In the genomic region with DNA sequence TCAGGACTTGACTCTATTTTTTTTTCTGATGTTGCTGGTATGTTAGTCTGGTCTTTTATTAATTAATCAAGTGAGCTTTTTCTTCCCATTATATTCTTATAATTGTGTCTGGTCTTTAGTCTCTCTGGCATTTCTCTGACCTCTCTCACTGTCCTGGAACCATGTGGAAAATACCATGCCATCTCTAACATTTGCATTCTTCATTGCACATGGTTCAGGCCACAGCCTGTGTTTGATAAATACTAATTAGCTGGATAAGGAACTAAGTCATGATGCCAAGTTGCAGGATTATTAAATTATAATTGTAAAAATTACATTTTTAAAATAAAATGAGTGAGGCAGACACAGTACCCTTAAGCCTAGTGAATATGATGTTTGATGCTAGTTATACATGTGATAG, we compare ENCODE assay signal across 36 cellular contexts.
"Had no signal": no experiment of that assay in that cellular context is flagged by ENCODE, and none has a peak within 500 bp of the region (broad histone marks: within the 10 kb centered on the region; RNA-seq: fewer than 3 reads in every experiment).

No MANE protein-coding gene starts in this region.

- DNase-seq: activated CD4-positive, alpha-beta memory T cell treated with anti-CD3 and anti-CD28 coated beads, Interleukin-2, amount 10 ng/mL, durations not matched to agents 7 days and 5 days; activated CD4-positive, alpha-beta T cell treated with anti-CD3 and anti-CD28 coated beads for 1 hour; activated CD4-positive, alpha-beta T cell treated with anti-CD3 and anti-CD28 coated beads for 36 hours; activated CD4-positive, alpha-beta T cell treated with anti-CD3 and anti-CD28 coated beads for 48 hours; activated CD4-positive, alpha-beta T cell treated with anti-CD3 and anti-CD28 coated beads, Interleukin-2, amount 10 ng/mL, durations not matched to agents 7 days and 5 days; activated CD4-positive, alpha-beta T cell treated with anti-CD3 and anti-CD28 coated beads, Interleukin-2, amount 50 U/mL, for 48 hours; activated CD4-positive, CD25-positive, alpha-beta regulatory T cell; activated CD8-positive, alpha-beta memory T cell treated with anti-CD3 and anti-CD28 coated beads for 24 hours; activated CD8-positive, alpha-beta memory T cell treated with anti-CD3 and anti-CD28 coated beads, Interleukin-2, amount 10 ng/mL, durations not matched to agents 7 days and 5 days; activated CD8-positive, alpha-beta memory T cell treated with anti-CD3 and anti-CD28 coated beads, Interleukin-2, amount 50 U/mL, for 48 hours; activated CD8-positive, alpha-beta T cell treated with anti-CD3 and anti-CD28 coated beads, Interleukin-2, amount 10 ng/mL, durations not matched to agents 7 days and 5 days; activated effector memory CD4-positive, alpha-beta T cell treated with Interleukin-2 at 50 U/mL for 16 hours; activated gamma-delta T cell; activated naive CD4-positive, alpha-beta T cell treated with anti-CD3 and anti-CD28 coated beads, Interleukin-2, amount 10 ng/mL, durations not matched to agents 7 days and 5 days; activated naive CD4-positive, alpha-beta T cell treated with Interleukin-2 at 50 U/mL for 16 hours; activated naive CD8-positive, alpha-beta T cell treated with anti-CD3 and anti-CD28 coated beads, Interleukin-2, amount 10 ng/mL, durations not matched to agents 7 days and 5 days; activated naive CD8-positive, alpha-beta T cell treated with anti-CD3 and anti-CD28 coated beads, Interleukin-2, amount 50 U/mL, for 24 hours; activated T-cell treated with anti-CD3 and anti-CD28 coated beads, Interleukin-2, amount 50 U/mL, for 24 hours; activated T-cell treated with anti-CD3 and anti-CD28 coated beads, Interleukin-2, amount 50 U/mL, for 48 hours; amygdala; anterior cingulate cortex; caudate nucleus; cerebellar nuclear complex; T-helper 2 cell; T-helper 9 cell had no signal

- H3K9me3 ChIP-seq: ascending aorta had no signal

- H3K36me3 ChIP-seq: ascending aorta, cardiac muscle cell had no signal

- H3K4me3 ChIP-seq: ascending aorta, cardiac muscle cell had no signal

- H3K27ac ChIP-seq: ascending aorta, cardiac muscle cell, VCaP had no signal

- ATAC-seq: activated CD4-positive, alpha-beta T cell treated with anti-CD3 and anti-CD28 coated beads for 36 hours; activated CD4-positive, CD25-positive, alpha-beta regulatory T cell treated with anti-CD3 and anti-CD28 coated beads, Interleukin-2, amount 50 U/mL, for 24 hours; activated CD8-positive, alpha-beta memory T cell treated with anti-CD3 and anti-CD28 coated beads, Interleukin-2, amount 10 ng/mL, durations not matched to agents 7 days and 5 days; activated CD8-positive, alpha-beta T cell treated with anti-CD3 and anti-CD28 coated beads, Interleukin-2, amount 10 ng/mL, durations not matched to agents 7 days and 5 days; activated naive CD8-positive, alpha-beta T cell treated with anti-CD3 and anti-CD28 coated beads, Interleukin-2, amount 50 U/mL, for 24 hours had no signal

- H3K27ac Mint-ChIP-seq: activated CD4-positive, alpha-beta memory T cell treated with anti-CD3 and anti-CD28 coated beads, Interleukin-2, amount 10 ng/mL, durations not matched to agents 7 days and 5 days; activated CD4-positive, alpha-beta T cell treated with anti-CD3 and anti-CD28 coated beads for 36 hours; activated CD4-positive, alpha-beta T cell treated with anti-CD3 and anti-CD28 coated beads, Interleukin-2, amount 10 ng/mL, durations not matched to agents 7 days and 5 days; activated CD8-positive, alpha-beta memory T cell treated with anti-CD3 and anti-CD28 coated beads, Interleukin-2, amount 10 ng/mL, durations not matched to agents 7 days and 5 days; activated CD8-positive, alpha-beta T cell treated with anti-CD3 and anti-CD28 coated beads, Interleukin-2, amount 10 ng/mL, durations not matched to agents 7 days and 5 days; activated naive CD4-positive, alpha-beta T cell treated with anti-CD3 and anti-CD28 coated beads, Interleukin-2, amount 10 ng/mL, durations not matched to agents 7 days and 5 days; activated naive CD4-positive, alpha-beta T cell treated with anti-CD3 and anti-CD28 coated beads, Interleukin-2, amount 50 U/mL, for 24 hours; activated naive CD8-positive, alpha-beta T cell; activated naive CD8-positive, alpha-beta T cell treated with anti-CD3 and anti-CD28 coated beads, Interleukin-2, amount 10 ng/mL, durations not matched to agents 7 days and 5 days; activated naive CD8-positive, alpha-beta T cell treated with anti-CD3 and anti-CD28 coated beads, Interleukin-2, amount 50 U/mL, for 24 hours; activated T-cell treated with anti-CD3 and anti-CD28 coated beads, Interleukin-2, amount 50 U/mL, for 24 hours; activated T-helper 2 cell treated with anti-CD3 and anti-CD28 coated beads, Interferon-gamma antibody, Interleukin-2, Interleukin-4, amounts not matched to agents 10 μg/mL and 5 μg/mL and 100 μg/mL, durations not matched to agents 14 hours and 24 hours and 36 hours; T-helper 1 cell treated with Interleukin-12 subunit alpha and Interleukin-12 subunit beta and Interleukin-4 antibody, amounts not matched to agents 30 μg/mL and 1 μg/mL, for 36 hours; T-helper 2 cell treated with Interferon-gamma antibody and Interleukin-4, amounts not matched to agents 5 μg/mL and 100 μg/mL, for 36 hours had no signal

- H3K4me1 ChIP-seq: ascending aorta had no signal

- H3K4me1 Mint-ChIP-seq: activated CD4-positive, alpha-beta memory T cell treated with anti-CD3 and anti-CD28 coated beads, Interleukin-2, amount 10 ng/mL, durations not matched to agents 7 days and 5 days; activated CD4-positive, alpha-beta T cell treated with anti-CD3 and anti-CD28 coated beads for 36 hours; activated CD4-positive, alpha-beta T cell treated with anti-CD3 and anti-CD28 coated beads, Interleukin-2, amount 10 ng/mL, durations not matched to agents 7 days and 5 days; activated CD8-positive, alpha-beta memory T cell treated with anti-CD3 and anti-CD28 coated beads, Interleukin-2, amount 10 ng/mL, durations not matched to agents 7 days and 5 days; activated naive CD4-positive, alpha-beta T cell treated with anti-CD3 and anti-CD28 coated beads, Interleukin-2, amount 10 ng/mL, durations not matched to agents 7 days and 5 days; activated naive CD4-positive, alpha-beta T cell treated with anti-CD3 and anti-CD28 coated beads, Interleukin-2, amount 50 U/mL, for 24 hours; activated naive CD8-positive, alpha-beta T cell treated with anti-CD3 and anti-CD28 coated beads, Interleukin-2, amount 10 ng/mL, durations not matched to agents 7 days and 5 days; activated naive CD8-positive, alpha-beta T cell treated with anti-CD3 and anti-CD28 coated beads, Interleukin-2, amount 50 U/mL, for 24 hours; brain; central memory CD8-positive, alpha-beta T cell had no signal

- H3K36me3 Mint-ChIP-seq: activated CD8-positive, alpha-beta memory T cell treated with anti-CD3 and anti-CD28 coated beads, Interleukin-2, amount 10 ng/mL, durations not matched to agents 7 days and 5 days; activated naive CD4-positive, alpha-beta T cell treated with anti-CD3 and anti-CD28 coated beads, Interleukin-2, amount 10 ng/mL, durations not matched to agents 7 days and 5 days; activated naive CD4-positive, alpha-beta T cell treated with anti-CD3 and anti-CD28 coated beads, Interleukin-2, amount 50 U/mL, for 24 hours; activated naive CD8-positive, alpha-beta T cell; activated naive CD8-positive, alpha-beta T cell treated with anti-CD3 and anti-CD28 coated beads, Interleukin-2, amount 10 ng/mL, durations not matched to agents 7 days and 5 days; brain had no signal

- H3K27me3 Mint-ChIP-seq: activated CD4-positive, alpha-beta memory T cell treated with anti-CD3 and anti-CD28 coated beads, Interleukin-2, amount 10 ng/mL, durations not matched to agents 7 days and 5 days; activated CD4-positive, alpha-beta T cell treated with anti-CD3 and anti-CD28 coated beads for 36 hours; activated CD4-positive, alpha-beta T cell treated with anti-CD3 and anti-CD28 coated beads, Interleukin-2, amount 10 ng/mL, durations not matched to agents 7 days and 5 days; activated CD8-positive, alpha-beta memory T cell treated with anti-CD3 and anti-CD28 coated beads, Interleukin-2, amount 10 ng/mL, durations not matched to agents 7 days and 5 days; activated naive CD4-positive, alpha-beta T cell treated with anti-CD3 and anti-CD28 coated beads, Interleukin-2, amount 10 ng/mL, durations not matched to agents 7 days and 5 days; activated naive CD4-positive, alpha-beta T cell treated with anti-CD3 and anti-CD28 coated beads, Interleukin-2, amount 50 U/mL, for 24 hours; activated naive CD8-positive, alpha-beta T cell; activated naive CD8-positive, alpha-beta T cell treated with anti-CD3 and anti-CD28 coated beads, Interleukin-2, amount 10 ng/mL, durations not matched to agents 7 days and 5 days; activated naive CD8-positive, alpha-beta T cell treated with anti-CD3 and anti-CD28 coated beads, Interleukin-2, amount 50 U/mL, for 24 hours; activated T-cell treated with anti-CD3 and anti-CD28 coated beads, Interleukin-2, amount 50 U/mL, for 24 hours; brain; central memory CD8-positive, alpha-beta T cell had no signal

- H3K27me3 ChIP-seq: ascending aorta, cardiac muscle cell had no signal

- H3K4me3 Mint-ChIP-seq: activated CD4-positive, alpha-beta memory T cell treated with anti-CD3 and anti-CD28 coated beads, Interleukin-2, amount 10 ng/mL, durations not matched to agents 7 days and 5 days; activated CD4-positive, alpha-beta T cell treated with anti-CD3 and anti-CD28 coated beads for 36 hours; activated CD4-positive, alpha-beta T cell treated with anti-CD3 and anti-CD28 coated beads, Interleukin-2, amount 10 ng/mL, durations not matched to agents 7 days and 5 days; activated CD8-positive, alpha-beta memory T cell treated with anti-CD3 and anti-CD28 coated beads, Interleukin-2, amount 10 ng/mL, durations not matched to agents 7 days and 5 days; activated CD8-positive, alpha-beta T cell treated with anti-CD3 and anti-CD28 coated beads, Interleukin-2, amount 10 ng/mL, durations not matched to agents 7 days and 5 days; activated naive CD4-positive, alpha-beta T cell treated with anti-CD3 and anti-CD28 coated beads, Interleukin-2, amount 10 ng/mL, durations not matched to agents 7 days and 5 days; activated naive CD4-positive, alpha-beta T cell treated with anti-CD3 and anti-CD28 coated beads, Interleukin-2, amount 50 U/mL, for 24 hours; activated naive CD8-positive, alpha-beta T cell; activated naive CD8-positive, alpha-beta T cell treated with anti-CD3 and anti-CD28 coated beads, Interleukin-2, amount 10 ng/mL, durations not matched to agents 7 days and 5 days; activated naive CD8-positive, alpha-beta T cell treated with anti-CD3 and anti-CD28 coated beads, Interleukin-2, amount 50 U/mL, for 24 hours; activated T-cell treated with anti-CD3 and anti-CD28 coated beads, Interleukin-2, amount 50 U/mL, for 24 hours; brain; central memory CD8-positive, alpha-beta T cell; T-helper 1 cell treated with Interleukin-12 subunit alpha and Interleukin-12 subunit beta and Interleukin-4 antibody, amounts not matched to agents 30 μg/mL and 1 μg/mL, for 36 hours; T-helper 2 cell treated with Interferon-gamma antibody and Interleukin-4, amounts not matched to agents 5 μg/mL and 100 μg/mL, for 36 hours had no signal

- H3K9me3 Mint-ChIP-seq: activated CD4-positive, alpha-beta memory T cell treated with anti-CD3 and anti-CD28 coated beads, Interleukin-2, amount 10 ng/mL, durations not matched to agents 7 days and 5 days; activated CD4-positive, alpha-beta T cell treated with anti-CD3 and anti-CD28 coated beads, Interleukin-2, amount 10 ng/mL, durations not matched to agents 7 days and 5 days; activated naive CD4-positive, alpha-beta T cell treated with anti-CD3 and anti-CD28 coated beads, Interleukin-2, amount 10 ng/mL, durations not matched to agents 7 days and 5 days; activated naive CD4-positive, alpha-beta T cell treated with anti-CD3 and anti-CD28 coated beads, Interleukin-2, amount 50 U/mL, for 24 hours; activated naive CD8-positive, alpha-beta T cell treated with anti-CD3 and anti-CD28 coated beads, Interleukin-2, amount 10 ng/mL, durations not matched to agents 7 days and 5 days; activated naive CD8-positive, alpha-beta T cell treated with anti-CD3 and anti-CD28 coated beads, Interleukin-2, amount 50 U/mL, for 24 hours; activated T-cell treated with anti-CD3 and anti-CD28 coated beads, Interleukin-2, amount 50 U/mL, for 24 hours; activated T-helper 2 cell treated with anti-CD3 and anti-CD28 coated beads, Interferon-gamma antibody, Interleukin-2, Interleukin-4, amounts not matched to agents 10 μg/mL and 5 μg/mL and 100 μg/mL, durations not matched to agents 14 hours and 24 hours and 36 hours; brain; central memory CD8-positive, alpha-beta T cell; T-helper 1 cell treated with Interleukin-12 subunit alpha and Interleukin-12 subunit beta and Interleukin-4 antibody, amounts not matched to agents 30 μg/mL and 1 μg/mL, for 36 hours; T-helper 2 cell treated with Interferon-gamma antibody and Interleukin-4, amounts not matched to agents 5 μg/mL and 100 μg/mL, for 36 hours had no signal
